8 cellular contexts compared by ENCODE assay signal in the genomic region with DNA sequence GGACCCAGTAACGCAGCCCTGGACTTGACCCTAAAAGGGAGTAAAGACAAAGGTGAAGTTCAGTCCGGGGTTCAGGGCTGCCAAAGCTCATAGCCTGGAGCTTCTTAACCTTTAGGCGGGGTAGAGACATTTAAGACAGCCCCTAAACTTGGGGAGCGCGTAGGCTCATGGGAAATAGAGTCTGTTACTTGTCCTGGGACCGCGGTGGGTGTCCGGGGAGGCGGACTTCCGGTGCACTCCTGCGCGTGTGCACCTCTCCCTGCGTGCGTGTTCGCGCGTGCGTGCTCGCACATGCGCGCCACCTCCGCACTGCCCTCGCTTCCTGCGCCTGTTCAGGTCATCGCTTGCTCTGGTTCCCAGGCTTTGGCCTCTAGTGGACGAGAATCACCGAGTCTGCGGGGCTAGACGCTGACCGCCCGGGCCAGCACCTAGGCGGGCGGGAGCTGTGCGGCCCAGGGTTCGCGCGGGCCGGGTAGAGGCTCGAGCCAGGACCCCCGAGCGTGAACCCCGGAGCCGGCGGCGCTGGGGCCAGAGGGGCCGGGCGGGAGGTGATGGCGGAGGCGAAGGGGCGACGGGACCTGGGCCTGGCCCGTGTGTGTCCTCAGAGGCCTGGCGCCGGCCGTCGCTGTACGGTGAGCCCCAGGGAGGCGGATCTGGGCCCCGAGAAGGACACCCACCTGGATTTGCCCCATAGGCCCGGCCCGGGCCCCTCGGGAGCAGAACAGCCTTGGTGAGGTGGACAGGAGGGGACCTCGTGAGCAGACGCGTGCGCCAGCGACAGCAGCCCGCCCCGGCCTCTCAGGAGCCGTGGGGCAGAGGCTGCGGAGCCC. TPM values are rescaled to one million over a fixed set of nuclear protein-coding genes. Genes with fewer than 3 reads are reported as not detected.
DNase-seq lines count a peak whose midpoint lies in the region; ATAC-seq and TF ChIP-seq lines count a peak whose summit lies in the region.
"Not testable (repeated sequence)": the region's sequence is repeated elsewhere in the genome, so short reads cannot be mapped to it uniquely, and the experiment has no call there.

No MANE protein-coding gene starts in this region.

- H3F3A ChIP-seq in MM.1S (ENCODE audit: insufficient read depth, low read length) = not testable (repeated sequence)

- BruUV-seq in HCT116 (replicated peaks; lab: Mats Ljungman, UMichigan) = not testable (repeated sequence)

- H3K4me1 ChIP-seq in HCT116 (ENCODE audit: control insufficient read depth in 1 of 2, insufficient read depth in 2 of 2, low read length in 2 of 2); MM.1S (ENCODE audit: low read length); neuron (ENCODE audit: insufficient read depth, low read length); stomach smooth muscle (ENCODE audit: control insufficient read depth, insufficient read depth, low read length): not testable (repeated sequence)

- H4K20me1 ChIP-seq in HCT116 (ENCODE audit: insufficient read depth); MM.1S (ENCODE audit: insufficient read depth, low read length): not testable (repeated sequence)

- H3K4me3 ChIP-seq in HCT116 (replicated peaks in 1 of 2; ENCODE audit: low read depth in 1 of 2, low read length in 2 of 2) = peak overlapping the region; percentile 73
- H3K4me3 ChIP-seq in MM.1S (ENCODE audit: low read length) = peak overlapping the region; percentile 79
- peak overlapping the region; percentile 92 for H3K4me3 ChIP-seq in neuron (ENCODE audit: low read length)
- peak overlapping the region; percentile 60 to 77 for H3K4me3 ChIP-seq in stomach smooth muscle (ENCODE audit: low read length in 2 of 2)

- not testable (repeated sequence) for H3K36me3 ChIP-seq in HCT116 (ENCODE audit: control insufficient read depth in 1 of 2, insufficient read depth in 2 of 2, low read length in 2 of 2); MM.1S (replicated peaks; ENCODE audit: insufficient read depth, low read length); neuron (ENCODE audit: insufficient read depth, low read length); stomach smooth muscle (ENCODE audit: control insufficient read depth in 2 of 2, insufficient read depth in 2 of 2, low read length in 2 of 2)

- not testable (repeated sequence) for TF ChIP-seq CTCF in HCT116 (IDR thresholded peaks at IDR 0.05 in 2 of 3, conservative IDR thresholded peaks at IDR 0.05 in 1 of 3; ENCODE audit: borderline replicate concordance in 1 of 3, insufficient read depth in 1 of 3, low read depth in 2 of 3, low read length in 2 of 3); MM.1S (IDR thresholded peaks at IDR 0.05; ENCODE audit: low read length)

- H3K9me3 ChIP-seq in HCT116 (ENCODE audit: control insufficient read depth in 1 of 2, insufficient read depth in 1 of 2, low read depth in 1 of 2, low read length in 2 of 2); MM.1S (replicated peaks; ENCODE audit: insufficient read depth, low read length); neuron (ENCODE audit: low read length); stomach smooth muscle (ENCODE audit: control insufficient read depth in 2 of 2, low read length in 2 of 2): not testable (repeated sequence)

- intact Hi-C loops in HCT116 (cut with micrococcal nuclease) = not testable (repeated sequence)

- not testable (repeated sequence) for H3K9me2 ChIP-seq in HCT116 (ENCODE audit: insufficient read depth); MM.1S (replicated peaks; ENCODE audit: insufficient read depth, low read length)

- CTCF ChIA-PET in HCT116 (lab: Charles Lee) = not testable (repeated sequence)

- RAD21 ChIA-PET in HCT116 (lab: Charles Lee; ENCODE audit: low non-redundant PET in 1 of 2, low total read pairs in 2 of 2, uncharacterized antibody in 2 of 2, unreplicated experiment in 2 of 2) = not testable (repeated sequence)

- TF ChIP-seq RAD21 in HCT116 (IDR thresholded peaks at IDR 0.05; ENCODE audit: low read depth) = not testable (repeated sequence)

- ATAC-seq in HCT116 = peak; percentile 99

- H3K79me2 ChIP-seq in HCT116 (ENCODE audit: insufficient read depth, low read length) (peaks cover 29% of the 10 kb centered on the region), MM.1S (ENCODE audit: low read length) (peaks cover 17% of the 10 kb centered on the region)

- peak overlapping the region; percentile 91 for H3K9ac ChIP-seq in HCT116 (ENCODE audit: low read length)
- peak overlapping the region; percentile 83 for H3K9ac ChIP-seq in MM.1S (ENCODE audit: low read length)
- H3K9ac ChIP-seq in stomach smooth muscle (ENCODE audit: low read length in 2 of 2) = peak overlapping the region; percentile 74 to 80

- not testable (repeated sequence) for H2AFZ ChIP-seq in HCT116 (ENCODE audit: low read depth, low read length, poor library complexity, severe bottlenecking)
- H2AFZ ChIP-seq in MM.1S (ENCODE audit: low read length) (peak overlapping the region; percentile 70), neuron (ENCODE audit: low read depth, low read length) (peak overlapping the region; percentile 77)

- POLR2A ChIA-PET in HCT116 (lab: Charles Lee) = not testable (repeated sequence)

- peak; percentile 55 for TF ChIP-seq POLR2A in HCT116 (IDR thresholded peaks at IDR 0.05; ENCODE audit: borderline replicate concordance, extremely low read depth, insufficient read depth, insufficient read length)

- H3K4me2 ChIP-seq in HCT116 (ENCODE audit: low read length) (peak overlapping the region; percentile 73), MM.1S (ENCODE audit: low read depth, low read length) (peak overlapping the region; percentile 62; the same call in 1 of the 2 replicates)

- not testable (repeated sequence) for H3K27me3 ChIP-seq in HCT116 (ENCODE audit: insufficient read depth, low read length); MM.1S (replicated peaks; ENCODE audit: insufficient read depth, low read length); neuron (ENCODE audit: insufficient read depth, low read length); stomach smooth muscle (ENCODE audit: control insufficient read depth in 1 of 2, insufficient read depth in 2 of 2, low read length in 2 of 2)

- peak; percentile 96 for DNase-seq in GF-D8 (lab: John Stamatoyannopoulos, UW)
- DNase-seq in HCT116 (ENCODE audit: low read depth, low spot score) = peak; percentile 87
- DNase-seq in MM.1S = peak; percentile 95
- peak; percentile 76 for DNase-seq in SIG-M5 (lab: John Stamatoyannopoulos, UW)
- peak; percentile 77 for DNase-seq in activated gamma-delta T cell treated with anti-CD3 and anti-CD28 coated beads, Interleukin-2, amount 50 U/mL, for 16 hours (ENCODE audit: low read depth)
- peak; percentile 79 for DNase-seq in foreskin melanocyte

- H3K27ac ChIP-seq in HCT116 (ENCODE audit: low read depth, low read length) = peak overlapping the region; percentile 87
- peak overlapping the region; percentile 16; the same call in 1 of the 2 replicates for H3K27ac ChIP-seq in MM.1S (ENCODE audit: low read length)
- peak overlapping the region; percentile 67 for H3K27ac ChIP-seq in stomach smooth muscle (ENCODE audit: low read length)

TF ChIP-seq in HCT116, 20 proteins besides CTCF, POLR2A, EP300 and RAD21:
- peak; percentile 32; the same call in 1 of the 2 replicates for TF ChIP-seq SP1 (IDR thresholded peaks at IDR 0.05; ENCODE audit: low read depth)
- TF ChIP-seq, protein P1, sequence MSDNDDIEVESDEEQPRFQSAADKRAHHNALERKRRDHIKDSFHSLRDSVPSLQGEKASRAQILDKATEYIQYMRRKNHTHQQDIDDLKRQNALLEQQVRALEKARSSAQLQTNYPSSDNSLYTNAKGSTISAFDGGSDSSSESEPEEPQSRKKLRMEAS (IDR thresholded peaks at IDR 0.05) = peak; percentile 83
- peak; percentile 82 for TF ChIP-seq ZFX (IDR thresholded peaks at IDR 0.05)
- TF ChIP-seq EGR1 (IDR thresholded peaks at IDR 0.05; ENCODE audit: low read depth) = peak; percentile 78
- peak; percentile 53 for TF ChIP-seq SIN3A (IDR thresholded peaks at IDR 0.05; ENCODE audit: low read depth)
- peak; percentile 82 for TF ChIP-seq POLR2AphosphoS5 (IDR thresholded peaks at IDR 0.05; ENCODE audit: low read depth, low read length)
- TF ChIP-seq ELF1 (IDR thresholded peaks at IDR 0.05; ENCODE audit: borderline replicate concordance, low read depth) = peak; percentile 39

RNA-seq across cellular contexts. Expression of a gene that starts 6.1 kb away (rescaled TPM):
- not detected for total RNA-seq in HCT116 (2021; ENCODE audit: unreplicated experiment)
- polyA plus RNA-seq in HCT116 (2012) = 0.12 and 0.15 TPM in 2 replicates

RNA-seq across cellular contexts. Expression of a gene that starts 38.9 kb away (rescaled TPM):
- total RNA-seq in HCT116 (2021; ENCODE audit: unreplicated experiment) = 2.3 TPM
- polyA plus RNA-seq in HCT116 (2012) = 1.0 and 1.2 TPM in 2 replicates

Comparison
In these comparisons a context has a peak if more than half of its experiments do, and no peak if none do; other contexts are left out.
1. Peak in every context shown above with its lines: DNase-seq, ATAC-seq, H3K4me3 ChIP-seq and H3K27ac ChIP-seq.
2. H3K27ac ChIP-seq: peak in every context shown above with its lines; median percentile 87 in HCT116; 67 in stomach smooth muscle; 16 in MM.1S.